In the genomic region with DNA sequence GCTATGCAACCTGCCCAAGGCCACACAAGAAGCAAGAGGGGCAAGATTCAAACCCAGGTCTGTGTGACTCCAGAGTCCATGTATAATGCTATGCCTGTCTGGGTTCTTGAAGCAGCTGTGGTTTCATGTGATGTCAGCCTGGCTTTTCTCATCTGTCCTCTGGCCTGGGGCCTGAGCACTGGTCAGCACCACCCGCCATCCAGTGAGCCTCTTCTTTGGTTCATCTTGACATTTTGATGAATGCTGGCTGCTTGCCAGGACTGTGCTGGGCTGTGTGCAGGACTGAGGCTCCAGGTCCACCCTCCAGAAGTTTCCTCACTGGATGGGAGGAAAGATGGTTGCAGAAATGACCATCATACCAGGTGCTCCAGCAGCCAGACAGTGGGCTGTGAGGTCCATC, we compare ENCODE assay signal across 15 cellular contexts.
A peak's percentile ranks its signal among the peaks of the same experiment; 100 is the strongest.
DNase-seq lines count a peak whose midpoint lies in the region; ATAC-seq and TF ChIP-seq lines count a peak whose summit lies in the region.
"Had no signal": no experiment of that assay in that cellular context is flagged by ENCODE, and none has a peak within 500 bp of the region (broad histone marks: within the 10 kb centered on the region; RNA-seq: fewer than 3 reads in every experiment).

No MANE protein-coding gene starts in this region.

- no peaks in the 10 kb centered on the region for H3K9me3 ChIP-seq in gastroesophageal sphincter
- H3K9me3 ChIP-seq in psoas muscle, result no peaks in the 10 kb centered on the region
- H3K9me3 ChIP-seq in vagina, result no peaks in the 10 kb centered on the region
- H3K9me3 ChIP-seq: left lung, SJSA1 had no signal

- no peak overlapping the region for H3K4me3 Mint-ChIP-seq in activated naive CD8-positive, alpha-beta T cell treated with anti-CD3 and anti-CD28 coated beads, Interleukin-2, amount 10 ng/mL, durations not matched to agents 7 days and 5 days
- H3K4me3 Mint-ChIP-seq in activated naive CD8-positive, alpha-beta T cell treated with anti-CD3 and anti-CD28 coated beads for 36 hours, result no peak overlapping the region
- no peak overlapping the region for H3K4me3 Mint-ChIP-seq in T-cell

- H3K27ac Mint-ChIP-seq in activated naive CD8-positive, alpha-beta T cell treated with anti-CD3 and anti-CD28 coated beads, Interleukin-2, amount 10 ng/mL, durations not matched to agents 7 days and 5 days, result peak overlapping the region; percentile 2
- no peak overlapping the region for H3K27ac Mint-ChIP-seq in activated naive CD8-positive, alpha-beta T cell treated with anti-CD3 and anti-CD28 coated beads for 36 hours
- no peak overlapping the region for H3K27ac Mint-ChIP-seq in T-cell

- ATAC-seq in activated naive CD8-positive, alpha-beta T cell treated with anti-CD3 and anti-CD28 coated beads, Interleukin-2, amount 10 ng/mL, durations not matched to agents 7 days and 5 days (ENCODE audit: low read depth), result no peak
- no peak for ATAC-seq in gastroesophageal sphincter
- ATAC-seq in psoas muscle, result peak; percentile 14 to 54 (median 29)
- ATAC-seq in HG03521 (IDR thresholded peaks at IDR 0.05; ENCODE audit: unreplicated experiment), result no peak
- ATAC-seq in T-cell (replicated peaks in 1 of 4), result no peak
- ATAC-seq in GM19328 (IDR thresholded peaks at IDR 0.05; ENCODE audit: unreplicated experiment), result no peak
- ATAC-seq: activated CD4-positive, CD25-positive, alpha-beta regulatory T cell treated with anti-CD3 and anti-CD28 coated beads, Interleukin-2, amount 50 U/mL, for 24 hours; left lung had no signal

- H3K27ac ChIP-seq in gastroesophageal sphincter, result peak overlapping the region in 3 of 4 donors; percentile 16 to 66 (median 58)
- peak overlapping the region; percentile 79 for H3K27ac ChIP-seq in psoas muscle
- H3K27ac ChIP-seq in vagina, result peak overlapping the region; percentile 88
- H3K27ac ChIP-seq: BLaER1 treated with 17β-estradiol and CSF1 and Interleukin-3, amounts not matched to agents 10 nM and 100 nM; left lung; SJSA1 had no signal

- no peak for DNase-seq in activated naive CD8-positive, alpha-beta T cell treated with anti-CD3 and anti-CD28 coated beads, Interleukin-2, amount 10 ng/mL, durations not matched to agents 7 days and 5 days
- no peak for DNase-seq in activated naive CD8-positive, alpha-beta T cell treated with anti-CD3 and anti-CD28 coated beads for 36 hours
- peak in 1 of 2 donors; percentile 51 for DNase-seq in psoas muscle
- no peak for DNase-seq in vagina (ENCODE audit: extremely low spot score in 2 of 2)
- DNase-seq in T-cell, result no peak
- DNase-seq: left lung; NCI-H748 treated with DMSO at 0.1 percent for 48 hours; OCI-M1; stimulated activated CD4-positive, alpha-beta T cell treated with anti-CD3 and anti-CD28 coated beads, Interleukin-2, amount 100 ng/mL, for 48 hours had no signal

- no peaks in the 10 kb centered on the region for H3K9me3 Mint-ChIP-seq in activated naive CD8-positive, alpha-beta T cell treated with anti-CD3 and anti-CD28 coated beads, Interleukin-2, amount 10 ng/mL, durations not matched to agents 7 days and 5 days
- H3K9me3 Mint-ChIP-seq in activated naive CD8-positive, alpha-beta T cell treated with anti-CD3 and anti-CD28 coated beads for 36 hours, result no peaks in the 10 kb centered on the region
- H3K9me3 Mint-ChIP-seq in T-cell, result no peaks in the 10 kb centered on the region

- H3K4me1 Mint-ChIP-seq in activated naive CD8-positive, alpha-beta T cell treated with anti-CD3 and anti-CD28 coated beads, Interleukin-2, amount 10 ng/mL, durations not matched to agents 7 days and 5 days, result peaks cover 9% of the 10 kb centered on the region
- H3K4me1 Mint-ChIP-seq in activated naive CD8-positive, alpha-beta T cell treated with anti-CD3 and anti-CD28 coated beads for 36 hours, result peaks cover 17% of the 10 kb centered on the region
- H3K4me1 Mint-ChIP-seq in T-cell, result peaks cover 15 to 19% (median 16%) of the 10 kb centered on the region in 3 donors

- no peak for TF ChIP-seq EP300 in gastroesophageal sphincter (IDR thresholded peaks at IDR 0.05)

- H3K27me3 Mint-ChIP-seq in activated naive CD8-positive, alpha-beta T cell treated with anti-CD3 and anti-CD28 coated beads, Interleukin-2, amount 10 ng/mL, durations not matched to agents 7 days and 5 days, result peaks cover 3% of the 10 kb centered on the region
- peaks cover 3% of the 10 kb centered on the region for H3K27me3 Mint-ChIP-seq in activated naive CD8-positive, alpha-beta T cell treated with anti-CD3 and anti-CD28 coated beads for 36 hours
- H3K27me3 Mint-ChIP-seq in T-cell, result no peaks in the 10 kb centered on the region

- TF ChIP-seq CTCF in gastroesophageal sphincter (IDR thresholded peaks at IDR 0.05) (no peak), psoas muscle (IDR thresholded peaks at IDR 0.05) (no peak), vagina (IDR thresholded peaks at IDR 0.05) (no peak)

- POLR2A ChIA-PET in activated naive CD8-positive, alpha-beta T cell treated with anti-CD3 and anti-CD28 coated beads, Interleukin-2, amount 10 ng/mL, durations not matched to agents 7 days and 5 days (lab: Charles Lee), result no interaction called here
- POLR2A ChIA-PET in T-cell (lab: Charles Lee), result no interaction called here

- H3K4me1 ChIP-seq in gastroesophageal sphincter, result peaks cover 4 to 27% (median 4%) of the 10 kb centered on the region in 3 donors
- peaks cover 45% of the 10 kb centered on the region for H3K4me1 ChIP-seq in psoas muscle
- peaks cover 18% of the 10 kb centered on the region for H3K4me1 ChIP-seq in vagina
- H3K4me1 ChIP-seq: left lung, SJSA1 had no signal

- CTCF ChIA-PET in T-cell (lab: Charles Lee), result no interaction called here

- no CpG with 5 or more reads among the region's 1 CpG for WGBS in gastroesophageal sphincter (ENCODE audit: low coverage in 1 of 2), 2 donors
- 35 to 60% (median 43%) methylated on average over 1 of the region's 1 CpG for WGBS in psoas muscle, 3 donors

- intact Hi-C loops in psoas muscle (cut with DNase I) (no loop called here), vagina (cut with DNase I) (no loop called here)

- TF ChIP-seq POLR2A in gastroesophageal sphincter (IDR thresholded peaks at IDR 0.05) (no peak), vagina (IDR thresholded peaks at IDR 0.05) (no peak)

- H3K36me3 ChIP-seq in gastroesophageal sphincter (peaks cover 0 to 92% of the 10 kb centered on the region in 2 donors), psoas muscle (ENCODE audit: insufficient read depth in 1 of 2, low read depth in 1 of 2) (peaks cover 0 to 65% of the 10 kb centered on the region in 2 donors), vagina (peaks cover 0 to 17% of the 10 kb centered on the region in 2 donors)
- H3K36me3 ChIP-seq: BLaER1 treated with 17β-estradiol and CSF1 and Interleukin-3, amounts not matched to agents 10 nM and 100 nM; left lung; SJSA1 had no signal

- no peaks in the 10 kb centered on the region for H3K36me3 Mint-ChIP-seq in activated naive CD8-positive, alpha-beta T cell treated with anti-CD3 and anti-CD28 coated beads, Interleukin-2, amount 10 ng/mL, durations not matched to agents 7 days and 5 days
- H3K36me3 Mint-ChIP-seq in activated naive CD8-positive, alpha-beta T cell treated with anti-CD3 and anti-CD28 coated beads for 36 hours, result no peaks in the 10 kb centered on the region
- no peaks in the 10 kb centered on the region for H3K36me3 Mint-ChIP-seq in T-cell

- H3K4me3 ChIP-seq in gastroesophageal sphincter (no peak overlapping the region), psoas muscle (no peak overlapping the region), vagina (no peak overlapping the region)
- H3K4me3 ChIP-seq: BLaER1 treated with 17β-estradiol and CSF1 and Interleukin-3, amounts not matched to agents 10 nM and 100 nM; left lung; SJSA1 had no signal

- H3K27me3 ChIP-seq in gastroesophageal sphincter (no peaks in the 10 kb centered on the region), psoas muscle (ENCODE audit: insufficient read depth in 3 of 3, low read length in 2 of 3) (no peaks in the 10 kb centered on the region), vagina (no peaks in the 10 kb centered on the region)
- H3K27me3 ChIP-seq: left lung had no signal

Comparison
In these comparisons a context has a peak if more than half of its experiments do, and no peak if none do; other contexts are left out.
1. ATAC-seq: peak in psoas muscle (4 of 4); none in activated naive CD8-positive, alpha-beta T cell treated with anti-CD3 and anti-CD28 coated beads, Interleukin-2, amount 10 ng/mL, durations not matched to agents 7 days and 5 days (single experiment), gastroesophageal sphincter (single experiment), HG03521 (single experiment), T-cell (0 of 4) and GM19328 (single experiment).
2. Peak in every context shown above with its lines, with median percentiles within 50 percentile points of each other: H3K27ac ChIP-seq.